18 cellular contexts compared by ENCODE assay signal in genomic region chr5:149779071-149779470, GRCh38. TPM values are rescaled to one million over a fixed set of nuclear protein-coding genes. Genes with fewer than 3 reads are reported as not detected.
DNase-seq lines count a peak whose midpoint lies in the region; ATAC-seq and TF ChIP-seq lines count a peak whose summit lies in the region.
"Had no signal": no experiment of that assay in that cellular context is flagged by ENCODE, and none has a peak within 500 bp of the region (broad histone marks: within the 10 kb centered on the region; RNA-seq: fewer than 3 reads in every experiment).

No MANE protein-coding gene starts in this region.

- intact Hi-C loops in Right ventricle myocardium inferior (cut with DNase I) (loop anchor here (1.0 to 5.0 kb wide), 2 partner anchors 42 to 44 kb away; no protein-coding TSS in a partner anchor), cardiac septum (cut with DNase I) (loop anchor here (2.0 to 5.0 kb wide), 2 partner anchors 28 to 47 kb away; partner anchors contain the start of gene PPARGC1B), Right ventricle myocardium superior (cut with DNase I) (no loop called here)

- H3K27ac Mint-ChIP-seq in neural crest cell (ENCODE audit: unreplicated experiment) = peak overlapping the region; percentile 59

- H3K4me3 Mint-ChIP-seq in neural crest cell = no peak overlapping the region
- H3K4me3 Mint-ChIP-seq: CD4-positive, alpha-beta memory T cell had no signal

- peaks cover 4% of the 10 kb centered on the region for H3K9me3 Mint-ChIP-seq in neural crest cell

- H3K27me3 Mint-ChIP-seq in neural crest cell (ENCODE audit: low read depth) = no peaks in the 10 kb centered on the region
- H3K27me3 Mint-ChIP-seq: CD4-positive, alpha-beta memory T cell had no signal

- TF ChIP-seq CTCF in neural crest cell (conservative IDR thresholded peaks at IDR 0.05) = no peak

- peaks cover 44% of the 10 kb centered on the region for H3K4me1 Mint-ChIP-seq in neural crest cell

- no peak for DNase-seq in Right ventricle myocardium inferior (ENCODE audit: missing footprints)
- no peak for DNase-seq in cardiac septum (ENCODE audit: low spot score)
- no peak for DNase-seq in Right ventricle myocardium superior
- no peak for DNase-seq in neural crest cell (ENCODE audit: low read depth, low spot score)
- DNase-seq in kidney glomerular epithelial cell (lab: John Stamatoyannopoulos, UW) = no peak
- DNase-seq: activated CD4-positive, alpha-beta T cell treated with anti-CD3 and anti-CD28 coated beads, Interleukin-2, amount 50 U/mL, for 48 hours; amniotic stem cell; CD4-positive, alpha-beta memory T cell; Karpas-422; kidney; NCI-H1417 treated with DMSO at 0.1 percent for 48 hours; NCI-H226; SK-N-SH; stimulated activated CD4-positive, alpha-beta T cell treated with anti-CD3 and anti-CD28 coated beads, Interleukin-1b, Interleukin-23, amount 100 ng/mL, for 48 hours; testis had no signal

- peak; percentile 21 for ATAC-seq in Right ventricle myocardium inferior
- peak; percentile 26 for ATAC-seq in Right ventricle myocardium superior (ENCODE audit: poor library complexity)
- no peak for ATAC-seq in HG03432 (IDR thresholded peaks at IDR 0.05; ENCODE audit: unreplicated experiment)
- no peak for ATAC-seq in HG03159 (IDR thresholded peaks at IDR 0.05; ENCODE audit: unreplicated experiment)
- ATAC-seq in GM21717 (IDR thresholded peaks at IDR 0.05; ENCODE audit: unreplicated experiment) = no peak

- H3K36me3 Mint-ChIP-seq in neural crest cell (ENCODE audit: low read depth) = no peaks in the 10 kb centered on the region

RNA-seq across cellular contexts. Expression of gene PPARGC1B, which starts 49.0 kb away (rescaled TPM):
- 30.1 TPM for total RNA-seq in Right ventricle myocardium inferior
- 18.9 TPM for total RNA-seq in cardiac septum
- total RNA-seq in Right ventricle myocardium superior = 27.9 TPM
- 1.5 and 2.1 TPM in 2 replicates for total RNA-seq in neural crest cell

Comparison
In these comparisons a context has a peak if more than half of its experiments do, and no peak if none do; other contexts are left out.
1. ATAC-seq: peak in Right ventricle myocardium inferior (single experiment) and Right ventricle myocardium superior (single experiment); none in HG03432 (single experiment), HG03159 (single experiment) and GM21717 (single experiment).